In the genomic region with DNA sequence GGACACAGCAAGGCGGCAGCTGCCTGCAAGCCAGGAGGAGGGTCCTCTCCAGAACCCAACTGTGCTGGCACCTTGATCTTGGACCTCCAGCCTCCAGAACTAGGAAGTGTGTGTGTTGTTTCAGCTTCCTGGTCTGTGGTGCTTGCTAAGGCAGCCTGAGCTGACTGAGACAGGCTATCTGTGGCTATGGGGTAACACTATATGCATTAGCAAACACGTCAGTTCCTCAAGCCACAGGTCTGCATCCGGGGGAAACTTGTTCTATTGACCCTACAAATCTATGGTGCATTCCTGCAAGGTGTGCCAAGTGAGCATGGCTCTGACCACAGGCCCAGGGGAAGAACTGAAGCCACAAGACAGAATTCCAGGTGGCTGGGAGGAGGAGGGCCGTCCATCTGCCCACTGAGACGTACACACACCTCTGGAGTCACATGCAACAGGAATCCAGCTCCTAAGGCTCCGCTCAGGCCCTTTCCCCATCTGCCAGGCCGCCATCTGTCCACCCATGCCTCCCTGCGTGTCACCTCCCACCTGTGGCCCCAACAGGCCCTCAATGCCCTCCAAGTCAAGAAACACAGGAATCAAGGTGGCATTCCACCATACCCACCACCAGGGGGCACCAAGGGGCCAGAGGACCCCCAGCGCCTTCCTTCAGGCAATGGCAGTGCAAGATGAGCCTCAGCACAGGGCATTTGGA, we compare ENCODE assay signal across 8 cellular contexts.
DNase-seq lines count a peak whose midpoint lies in the region; ATAC-seq, FAIRE-seq and TF ChIP-seq lines count a peak whose summit lies in the region.

No MANE protein-coding gene starts in this region.

- H3K36me3 ChIP-seq in Panc1 (ENCODE audit: control insufficient read depth, insufficient read depth, low read length) = no peaks in the 10 kb centered on the region
- H3K36me3 ChIP-seq in pancreas = no peaks in the 10 kb centered on the region

- DNase-seq in EH (ENCODE audit: low read depth) (peak; percentile 57), Panc1 (ENCODE audit: low read depth, low spot score) (no peak), foreskin fibroblast (peak in 1 of 2 donors; percentile 72), pancreas (peak; percentile 40 to 86 (median 68)), ureter (ENCODE audit: low spot score) (peak; percentile 76)
- DNase-seq in activated T-helper 1 cell treated with anti-CD3 and anti-CD28 coated beads, Interleukin-12 subunit alpha, Interleukin-12 subunit beta, Interleukin-2, Interleukin-4 antibody, amounts not matched to agents 30 ng/mL and 10 ng/mL and 1 ng/mL, durations not matched to agents 14 hours and 24 hours and 36 hours (ENCODE audit: low spot score) = peak; percentile 53

- CTCF ChIA-PET in Panc1 (lab: Charles Lee) = no interaction called here

- H3K9me3 ChIP-seq in Panc1 (ENCODE audit: control insufficient read depth, insufficient read depth, low read depth, low read length) = no peaks in the 10 kb centered on the region
- no peaks in the 10 kb centered on the region for H3K9me3 ChIP-seq in pancreas

- H3K4me3 Mint-ChIP-seq in activated T-helper 1 cell treated with anti-CD3 and anti-CD28 coated beads, Interleukin-12 subunit alpha, Interleukin-12 subunit beta, Interleukin-2, Interleukin-4 antibody, amounts not matched to agents 30 ng/mL and 10 ng/mL and 1 ng/mL, durations not matched to agents 14 hours and 24 hours and 36 hours = no peak overlapping the region

- H3K4me1 ChIP-seq in Panc1 (ENCODE audit: control insufficient read depth, insufficient read depth, low read length) (no peaks in the 10 kb centered on the region), pancreas (no peaks in the 10 kb centered on the region)

- no peak overlapping the region for H3K27ac ChIP-seq in Panc1 (ENCODE audit: low read length)
- H3K27ac ChIP-seq in pancreas = no peak overlapping the region

- H3K27me3 ChIP-seq in Panc1 (ENCODE audit: control insufficient read depth, insufficient read depth, low read length) (no peaks in the 10 kb centered on the region), pancreas (no peaks in the 10 kb centered on the region)

- H3K27me3 Mint-ChIP-seq in activated T-helper 1 cell treated with anti-CD3 and anti-CD28 coated beads, Interleukin-12 subunit alpha, Interleukin-12 subunit beta, Interleukin-2, Interleukin-4 antibody, amounts not matched to agents 30 ng/mL and 10 ng/mL and 1 ng/mL, durations not matched to agents 14 hours and 24 hours and 36 hours (ENCODE audit: insufficient read depth) = peaks cover 18% of the 10 kb centered on the region

- ATAC-seq in HG03354 (IDR thresholded peaks at IDR 0.05; ENCODE audit: poor library complexity, severe bottlenecking, unreplicated experiment) (peak; percentile 72), Panc1 (peak; percentile 90), pancreas (peak; percentile 79 to 92 (median 87)), HG02884 (IDR thresholded peaks at IDR 0.05; ENCODE audit: unreplicated experiment) (no peak)

- no peaks in the 10 kb centered on the region for H3K9me3 Mint-ChIP-seq in activated T-helper 1 cell treated with anti-CD3 and anti-CD28 coated beads, Interleukin-12 subunit alpha, Interleukin-12 subunit beta, Interleukin-2, Interleukin-4 antibody, amounts not matched to agents 30 ng/mL and 10 ng/mL and 1 ng/mL, durations not matched to agents 14 hours and 24 hours and 36 hours

- intact Hi-C loops in Panc1 (cut with micrococcal nuclease; ENCODE audit: unreplicated experiment) (loop anchor here (5.0 kb wide), 1 partner anchor 177 kb away; the partner anchor contains the start of gene ROR2), pancreas (cut with DNase I) (no loop called here)
- intact Hi-C loops in activated T-helper 1 cell treated with anti-CD3 and anti-CD28 coated beads, Interleukin-12 subunit alpha, Interleukin-12 subunit beta, Interleukin-2, Interleukin-4 antibody, amounts not matched to agents 30 ng/mL and 10 ng/mL and 1 ng/mL, durations not matched to agents 14 hours and 24 hours and 36 hours (cut with micrococcal nuclease) = loop anchor here (1.0 to 5.0 kb wide), 3 partner anchors 107 to 203 kb away; partner anchors contain the start of gene ROR2

- 53 to 55% methylated on average over 9 of the region's 9 CpGs for WGBS in pancreas, 2 donors

- no peak overlapping the region for H3K27ac Mint-ChIP-seq in activated T-helper 1 cell treated with anti-CD3 and anti-CD28 coated beads, Interleukin-12 subunit alpha, Interleukin-12 subunit beta, Interleukin-2, Interleukin-4 antibody, amounts not matched to agents 30 ng/mL and 10 ng/mL and 1 ng/mL, durations not matched to agents 14 hours and 24 hours and 36 hours

- no peak for FAIRE-seq in pancreas (lab: Jason Lieb, UNC)

- no peaks in the 10 kb centered on the region for H3K36me3 Mint-ChIP-seq in activated T-helper 1 cell treated with anti-CD3 and anti-CD28 coated beads, Interleukin-12 subunit alpha, Interleukin-12 subunit beta, Interleukin-2, Interleukin-4 antibody, amounts not matched to agents 30 ng/mL and 10 ng/mL and 1 ng/mL, durations not matched to agents 14 hours and 24 hours and 36 hours (ENCODE audit: low read depth)

- peaks cover 10% of the 10 kb centered on the region for H3K4me1 Mint-ChIP-seq in activated T-helper 1 cell treated with anti-CD3 and anti-CD28 coated beads, Interleukin-12 subunit alpha, Interleukin-12 subunit beta, Interleukin-2, Interleukin-4 antibody, amounts not matched to agents 30 ng/mL and 10 ng/mL and 1 ng/mL, durations not matched to agents 14 hours and 24 hours and 36 hours (ENCODE audit: low read depth)

- BruUV-seq in Panc1 (replicated peaks; lab: Mats Ljungman, UMichigan) = no TSS peak

- TF ChIP-seq CTCF in Panc1 (IDR thresholded peaks at IDR 0.05) (peak; percentile 84), foreskin fibroblast (IDR thresholded peaks at IDR 0.05; ENCODE audit: low read depth, low read length) (peak; percentile 70), pancreas (IDR thresholded peaks at IDR 0.05) (peak; percentile 64 to 87 (median 68))

- in situ Hi-C loops in Panc1 (cut with HindIII; ENCODE audit: low pct_unique_long_range_greater_than_20kb, low sequenced_read_pairs) = no loop called here

- POLR2A ChIA-PET in Panc1 (lab: Charles Lee) = no interaction called here

- H3K4me3 ChIP-seq in Panc1 (ENCODE audit: low read depth in 2 of 2, low read length in 2 of 2) = no peak overlapping the region
- H3K4me3 ChIP-seq in foreskin fibroblast (ENCODE audit: low read depth in 1 of 2, low read length in 2 of 2) = no peak overlapping the region
- no peak overlapping the region for H3K4me3 ChIP-seq in pancreas

Comparison
In these comparisons a context has a peak if more than half of its experiments do, and no peak if none do; other contexts are left out.
1. intact Hi-C loops: an anchor here in Panc1 (5.0 kb wide) and activated T-helper 1 cell treated with anti-CD3 and anti-CD28 coated beads, Interleukin-12 subunit alpha, Interleukin-12 subunit beta, Interleukin-2, Interleukin-4 antibody, amounts not matched to agents 30 ng/mL and 10 ng/mL and 1 ng/mL, durations not matched to agents 14 hours and 24 hours and 36 hours (1.0 to 5.0 kb wide); none called in pancreas.